ENCODE assay signal across 1 cellular context in genomic region chr17:7931709-7932482, GRCh38.
TF ChIP-seq lines count a peak whose summit lies in the region.

Gene CNTROB, plus strand, starts transcription at chr17:7932206. Its CDS starts 874 bp downstream, at chr17:7933080.
Gene TRAPPC1, minus strand, starts transcription at chr17:7931946. Its CDS starts 117 bp downstream, at chr17:7931829.

TF ChIP-seq in K562, 482 proteins besides CTCF, POLR2A, EP300 and RAD21 (continued from another document and continues in another):
- no peak for TF ChIP-seq ARID3B (CRISPR knock-in tag; IDR thresholded peaks at IDR 0.05; ENCODE audit: borderline replicate concordance)
- TF ChIP-seq ZBTB33 (CRISPR knock-in tag; IDR thresholded peaks at IDR 0.05): no peak
- TF ChIP-seq ARID1B (IDR thresholded peaks at IDR 0.05): peak; percentile 57
- TF ChIP-seq ZNF140 (CRISPR knock-in tag; IDR thresholded peaks at IDR 0.05): no peak
- no peak for TF ChIP-seq ZC3H11A (IDR thresholded peaks at IDR 0.05; ENCODE audit: low read depth, low read length)
- no peak for TF ChIP-seq TEAD4 (IDR thresholded peaks at IDR 0.05; ENCODE audit: low read length)
- no peak for TF ChIP-seq TEAD4 (CRISPR knock-in tag; IDR thresholded peaks at IDR 0.05; ENCODE audit: borderline replicate concordance)
- TF ChIP-seq CREM (IDR thresholded peaks at IDR 0.05; ENCODE audit: low read depth): peak; percentile 95
- TF ChIP-seq ZFP91 (CRISPR knock-in tag; IDR thresholded peaks at IDR 0.05): no peak
- peak in 1 of 2 experiments; percentile 53 for TF ChIP-seq AFF1 (IDR thresholded peaks at IDR 0.05; ENCODE audit: low read depth in 1 of 2, partially characterized antibody in 2 of 2)
- no peak; the same call in 1 of the 2 replicates for TF ChIP-seq HCFC1 (IDR thresholded peaks at IDR 0.05; ENCODE audit: low read depth, low read length)
- no peak for TF ChIP-seq RBM15 (IDR thresholded peaks at IDR 0.05; ENCODE audit: insufficient read depth, low read length)
- TF ChIP-seq GABPB2 (CRISPR knock-in tag; conservative IDR thresholded peaks at IDR 0.05): no peak
- 0 out of 4 replicates have a peak, but pooled peaks of 1 of the 2 experiments have one; percentile 14 for TF ChIP-seq FOXK2 (conservative IDR thresholded peaks at IDR 0.05 in 1 of 2, IDR thresholded peaks at IDR 0.05 in 1 of 2; ENCODE audit: low read depth in 2 of 2)
- TF ChIP-seq ZNF224 (CRISPR knock-in tag; IDR thresholded peaks at IDR 0.05): no peak
- no peak for TF ChIP-seq ZNF512 (tag; IDR thresholded peaks at IDR 0.05)
- peak; percentile 46 for TF ChIP-seq TAF9B (IDR thresholded peaks at IDR 0.05; ENCODE audit: partially characterized antibody)
- TF ChIP-seq BCOR (IDR thresholded peaks at IDR 0.05): no peak
- no peak for TF ChIP-seq TRIM25 (IDR thresholded peaks at IDR 0.05; ENCODE audit: borderline replicate concordance)
- TF ChIP-seq PHF21A (IDR thresholded peaks at IDR 0.05; ENCODE audit: borderline replicate concordance, low read depth): no peak
- no peak for TF ChIP-seq CUX1 (CRISPR knock-in tag; IDR thresholded peaks at IDR 0.05)
- TF ChIP-seq ZNF165 (CRISPR knock-in tag; IDR thresholded peaks at IDR 0.05; ENCODE audit: borderline replicate concordance): no peak
- no peak for TF ChIP-seq CEBPG (CRISPR knock-in tag; IDR thresholded peaks at IDR 0.05)
- TF ChIP-seq CEBPG (tag; conservative IDR thresholded peaks at IDR 0.05 in 1 of 2, IDR thresholded peaks at IDR 0.05 in 1 of 2): no peak
- no peak for TF ChIP-seq BRD4 (IDR thresholded peaks at IDR 0.05)
- no peak for TF ChIP-seq ZBTB17 (CRISPR knock-in tag; IDR thresholded peaks at IDR 0.05)
- TF ChIP-seq ZNF76 (CRISPR knock-in tag; IDR thresholded peaks at IDR 0.05; ENCODE audit: borderline replicate concordance): no peak
- peak; percentile 83 for TF ChIP-seq VEZF1 (CRISPR knock-in tag; IDR thresholded peaks at IDR 0.05)
- TF ChIP-seq U2AF1 (optimal IDR thresholded peaks at IDR 0.05; ENCODE audit: low read depth, low read length): no peak
- peak; percentile 84 for TF ChIP-seq BRD9 (IDR thresholded peaks at IDR 0.05; ENCODE audit: low read depth, partially characterized antibody)
- TF ChIP-seq ATF3 (IDR thresholded peaks at IDR 0.05): peak; percentile 100
- no peak; the same call in 1 of the 2 replicates for TF ChIP-seq ATF3 (CRISPR knock-in tag; conservative IDR thresholded peaks at IDR 0.05)
- no peak for TF ChIP-seq FOXJ3 (CRISPR knock-in tag; IDR thresholded peaks at IDR 0.05)
- TF ChIP-seq ZKSCAN3 (CRISPR knock-in tag; IDR thresholded peaks at IDR 0.05): no peak
- no peak for TF ChIP-seq ZNF551 (CRISPR knock-in tag; IDR thresholded peaks at IDR 0.05)
- no peak for TF ChIP-seq MIER1 (IDR thresholded peaks at IDR 0.05; ENCODE audit: low read depth)
- TF ChIP-seq SP2 (IDR thresholded peaks at IDR 0.05; ENCODE audit: extremely low read depth, low read depth, low read length, poor library complexity, severe bottlenecking): no peak
- no peak for TF ChIP-seq ZBTB43 (CRISPR knock-in tag; IDR thresholded peaks at IDR 0.05)
